Comparison of ENCODE assay signal across 8 cellular contexts in the genomic region with DNA sequence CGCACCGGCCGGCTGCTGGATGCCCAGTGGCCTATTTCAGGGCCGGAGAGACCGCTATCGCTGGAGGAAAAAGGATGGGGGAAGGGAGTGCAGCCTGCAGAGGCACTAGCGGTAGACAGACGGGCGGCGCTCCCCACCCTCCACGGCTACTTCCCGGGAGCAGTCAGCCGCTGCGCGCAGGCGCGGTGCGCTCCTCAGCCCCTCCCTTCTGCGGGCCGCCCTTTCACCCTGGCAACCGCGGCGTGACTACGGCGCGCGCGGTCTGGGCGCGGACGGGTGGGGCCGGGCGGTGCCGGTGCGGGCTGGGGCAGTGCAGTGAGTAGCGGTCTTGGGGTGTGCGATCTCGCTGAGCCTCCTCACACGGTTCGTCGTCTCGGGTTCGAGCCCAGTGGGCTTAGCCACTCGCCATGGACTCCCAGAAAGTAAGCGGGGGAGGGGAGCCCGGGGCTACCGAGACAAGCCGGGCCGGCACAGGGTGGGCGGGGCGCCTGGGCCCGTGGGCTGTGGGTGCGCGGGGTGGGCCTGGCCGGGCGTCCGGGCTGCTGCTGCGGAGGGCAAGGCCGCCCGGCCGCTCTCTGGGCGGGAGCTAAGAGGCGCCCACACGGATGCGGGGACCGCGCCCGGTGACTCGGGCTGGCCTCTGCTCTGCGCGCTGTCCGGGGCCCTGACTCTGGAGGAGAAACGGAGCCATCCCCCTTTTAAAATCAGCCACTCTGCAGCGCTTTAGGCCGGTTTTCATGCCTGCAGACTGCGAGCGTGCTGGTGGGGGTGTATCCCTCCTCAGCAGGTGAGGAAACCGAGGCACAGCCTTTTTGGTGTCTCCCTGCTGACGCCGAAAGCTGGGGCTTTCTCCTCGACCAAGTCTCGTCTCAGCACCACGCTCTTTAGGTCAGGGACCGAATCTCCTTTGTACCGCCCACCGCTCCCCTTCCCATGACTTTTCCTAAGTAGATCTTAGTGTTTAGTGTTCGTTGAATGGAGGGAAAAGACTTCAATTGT. TPM values are rescaled to one million over a fixed set of nuclear protein-coding genes. Genes with fewer than 3 reads are reported as not detected.
DNase-seq lines count a peak whose midpoint lies in the region; ATAC-seq and TF ChIP-seq lines count a peak whose summit lies in the region.

A gene (plus strand): TSS at position 221 of the 999 bp plus-strand sequence. CDS start 187 bp downstream, at position 408.

- H3K36me3 ChIP-seq in osteoblast (ENCODE audit: insufficient read depth, low read length), result no peaks in the 10 kb centered on the region
- H3K36me3 ChIP-seq in thoracic aorta, result no peaks in the 10 kb centered on the region

- H3K27me3 ChIP-seq in osteoblast (ENCODE audit: insufficient read depth, low read length), result no peaks in the 10 kb centered on the region
- H3K27me3 ChIP-seq in thoracic aorta (replicated peaks; ENCODE audit: insufficient read depth), result no peaks in the 10 kb centered on the region

- H3K27me3 Mint-ChIP-seq in HFFc6 (ENCODE audit: insufficient read depth) (no peaks in the 10 kb centered on the region), glutamatergic neuron (ENCODE audit: unreplicated experiment) (peaks cover 6% of the 10 kb centered on the region)

- H3K9me3 ChIP-seq in osteoblast (ENCODE audit: low read depth, low read length) (no peaks in the 10 kb centered on the region), thoracic aorta (no peaks in the 10 kb centered on the region)

- H3K27ac ChIP-seq in osteoblast (ENCODE audit: low read depth, low read length), result peak within 1 kb of the TSS; percentile 78
- H3K27ac ChIP-seq in thoracic aorta, result peak within 1 kb of the TSS; percentile 46 to 65

- peak; percentile 93 for DNase-seq in GM10266 (ENCODE audit: extremely low spot score)
- peak; percentile 89 for DNase-seq in HFFc6
- peak; percentile 86 for DNase-seq in MV-4-11 (lab: John Stamatoyannopoulos, UW)
- DNase-seq in SK-N-DZ (ENCODE audit: low spot score), result peak; percentile 91
- DNase-seq in activated naive CD4-positive, alpha-beta T cell treated with anti-CD3 and anti-CD28 coated beads, Interleukin-2, amount 50 U/mL, for 16 hours, result peak; percentile 80
- DNase-seq in glutamatergic neuron, result peak; percentile 97
- DNase-seq in osteoblast (ENCODE audit: insufficient read length, low spot score, missing footprints), result peak; percentile 98
- DNase-seq in thoracic aorta (ENCODE audit: low spot score), result peak; percentile 69

- peak; percentile 18 for TF ChIP-seq CTCF in GM10266 (IDR thresholded peaks at IDR 0.05; ENCODE audit: control insufficient read depth, insufficient read depth, low read depth, missing control alignments)
- TF ChIP-seq CTCF in HFFc6 (IDR thresholded peaks at IDR 0.05), result peak; percentile 19; the same call in 1 of the 2 replicates
- TF ChIP-seq CTCF in glutamatergic neuron (IDR thresholded peaks at IDR 0.05; ENCODE audit: partially characterized antibody, unreplicated experiment), result no peak
- peak; percentile 26 for TF ChIP-seq CTCF in osteoblast (IDR thresholded peaks at IDR 0.05; ENCODE audit: extremely low read depth, low read depth, low read length)
- TF ChIP-seq CTCF in thoracic aorta (IDR thresholded peaks at IDR 0.05), result no peak

- peaks cover 68% of the 10 kb centered on the region for H3K4me1 Mint-ChIP-seq in HFFc6 (ENCODE audit: low read depth)
- peaks cover 20% of the 10 kb centered on the region for H3K4me1 Mint-ChIP-seq in glutamatergic neuron (ENCODE audit: low read depth, unreplicated experiment)

- H3K4me1 ChIP-seq in osteoblast (ENCODE audit: insufficient read depth, low read length) (peaks cover 17% of the 10 kb centered on the region), thoracic aorta (ENCODE audit: control insufficient read depth in 1 of 2, low read depth in 2 of 2) (peaks cover 6 to 17% of the 10 kb centered on the region in 2 donors)

- peak; percentile 86 for ATAC-seq in thoracic aorta (ENCODE audit: insufficient number of reproducible peaks, low FRiP score, low read depth)

- peak within 1 kb of the TSS; percentile 88 for H3K4me2 ChIP-seq in osteoblast (ENCODE audit: insufficient read depth, low read length)

- H3K9me3 Mint-ChIP-seq in HFFc6, result no peaks in the 10 kb centered on the region
- H3K9me3 Mint-ChIP-seq in glutamatergic neuron (ENCODE audit: unreplicated experiment), result peaks cover 9% of the 10 kb centered on the region

- no peaks in the 10 kb centered on the region for H3K36me3 Mint-ChIP-seq in HFFc6 (ENCODE audit: low read depth)
- no peaks in the 10 kb centered on the region for H3K36me3 Mint-ChIP-seq in glutamatergic neuron (ENCODE audit: unreplicated experiment)

- H3K27ac Mint-ChIP-seq in HFFc6, result peak within 1 kb of the TSS; percentile 88
- peak within 1 kb of the TSS; percentile 95 for H3K27ac Mint-ChIP-seq in glutamatergic neuron (ENCODE audit: unreplicated experiment)

- H3K4me3 ChIP-seq in osteoblast (ENCODE audit: insufficient read depth, low read length) (peak within 1 kb of the TSS; percentile 97), thoracic aorta (peak within 1 kb of the TSS; percentile 78)

- peak within 1 kb of the TSS; percentile 99 for H2AFZ ChIP-seq in osteoblast (ENCODE audit: low read length)

- peaks cover 3% of the 10 kb centered on the region for H4K20me1 ChIP-seq in osteoblast (ENCODE audit: insufficient read depth, low read length)

- peaks cover 47% of the 10 kb centered on the region for H3K79me2 ChIP-seq in osteoblast (ENCODE audit: insufficient read depth, low read length)

- H3K4me3 Mint-ChIP-seq in HFFc6 (peak within 1 kb of the TSS; percentile 90), glutamatergic neuron (ENCODE audit: unreplicated experiment) (peak within 1 kb of the TSS; percentile 95)

RNA-seq across cellular contexts. Expression of the gene that starts here (rescaled TPM):
- 1 to 10 TPM; 1.6 to 3.0 (median 2.4) TPM for total RNA-seq in HFFc6 (2021; fragmentation: NEBNext Ultra II Directional; extraction: Animal tissue kit (Norgen Biotek cat#: 25700))
- polyA plus RNA-seq in SK-N-DZ (2014; cell fraction: cytosol; rRNA removed), result 4.6 and 4.7 TPM in 2 replicates
- polyA plus RNA-seq in SK-N-DZ (2014; cell fraction: nucleus; rRNA removed), result 18.1 and 22.8 TPM in 2 replicates
- total RNA-seq in glutamatergic neuron (ENCODE audit: unreplicated experiment) (32.5 TPM), osteoblast (6.5 and 7.1 TPM in 2 replicates), thoracic aorta (1 to 10 TPM; 3.5 to 5.1 TPM)

Comparison
In these comparisons a context has a peak if more than half of its experiments do, and no peak if none do; other contexts are left out.
1. Peak in every context shown above with its lines: DNase-seq, ATAC-seq, H3K4me3 ChIP-seq and H3K27ac ChIP-seq.
2. CTCF ChIP-seq: peak in GM10266 (single experiment), HFFc6 (single experiment) and osteoblast (single experiment); none in glutamatergic neuron (single experiment) and thoracic aorta (single experiment).